Comparison of ENCODE assay signal across 9 cellular contexts in the genomic region with DNA sequence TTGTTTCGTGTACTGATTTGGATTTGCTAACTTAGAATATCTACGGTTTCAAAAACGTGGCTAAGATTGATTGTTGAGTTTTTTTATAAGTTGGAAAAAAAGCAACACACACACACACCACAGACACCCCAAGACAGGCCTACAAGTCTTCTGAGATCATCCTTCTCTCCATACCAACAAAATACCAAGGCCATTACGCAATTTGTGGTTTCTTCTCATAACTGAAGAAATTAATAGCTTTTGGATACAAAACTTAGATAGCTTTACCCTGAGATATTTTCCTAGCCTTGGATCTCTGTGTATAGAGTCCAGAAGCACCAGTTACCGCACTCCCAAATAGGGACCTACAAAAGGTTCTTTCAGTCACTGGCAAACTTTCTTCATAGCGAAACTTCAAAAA.
DNase-seq lines count a peak whose midpoint lies in the region; ATAC-seq, FAIRE-seq and TF ChIP-seq lines count a peak whose summit lies in the region.
"Had no signal": no experiment of that assay in that cellular context is flagged by ENCODE, and none has a peak within 500 bp of the region (broad histone marks: within the 10 kb centered on the region; RNA-seq: fewer than 3 reads in every experiment).

No MANE protein-coding gene starts in this region.

- no peak overlapping the region for H3K4me3 ChIP-seq in AG04449 (ENCODE audit: low read depth, low read length)
- no peak overlapping the region for H3K4me3 ChIP-seq in bronchial epithelial cell (ENCODE audit: low read depth, low read length)
- peak overlapping the region in 1 of 2 donors; percentile 4 for H3K4me3 ChIP-seq in muscle layer of colon (ENCODE audit: low read depth in 1 of 2, low read length in 2 of 2)

- no peaks in the 10 kb centered on the region for H3K36me3 ChIP-seq in bronchial epithelial cell (ENCODE audit: control insufficient read depth, insufficient read depth, low read length)
- H3K36me3 ChIP-seq in muscle layer of colon (ENCODE audit: insufficient read depth, low read length), result no peaks in the 10 kb centered on the region

- FAIRE-seq in bronchial epithelial cell (lab: Jason Lieb, UNC), result no peak

- H3K9ac ChIP-seq in muscle layer of colon (ENCODE audit: low read length), result no peak overlapping the region

- TF ChIP-seq CTCF in AG04449 (IDR thresholded peaks at IDR 0.05; ENCODE audit: insufficient read depth, low read length, missing control alignments) (no peak), bronchial epithelial cell (IDR thresholded peaks at IDR 0.05; ENCODE audit: insufficient read depth, low read length, severe bottlenecking) (no peak)

- POLR2A ChIA-PET in AG04449 (lab: Yijun Ruan, JAX), result interaction anchor here (0.6 to 1.3 kb wide), 3 partner anchors 11 to 27 kb away, joined by 3 to 5 read pairs (median 4); no protein-coding TSS in a partner anchor

- intact Hi-C loops in posterior vena cava (cut with DNase I), result loop anchor here in 1 of 2 donors (10.0 kb wide), 1 partner anchor 110 kb away; the partner anchor contains the start of gene SIK3

- peaks cover 66% of the 10 kb centered on the region for H3K4me1 ChIP-seq in muscle layer of colon (ENCODE audit: insufficient read depth, low read length)

- DNase-seq in AG04449 (ENCODE audit: low read depth, low spot score) (peak; percentile 96), LHCN-M2 (ENCODE audit: low read depth) (peak; percentile 93), bronchial epithelial cell (ENCODE audit: low read depth) (peak; percentile 69), NCI-H510A treated with DMSO at 0.1 percent for 48 hours (lab: John Stamatoyannopoulos, UW) (no peak), posterior vena cava (ENCODE audit: low spot score) (no peak), NCI-H1436 treated with DMSO at 0.1 percent for 48 hours (lab: John Stamatoyannopoulos, UW) (no peak)
- DNase-seq: NCI-H2081 had no signal

- CTCF ChIA-PET in AG04449 (lab: Yijun Ruan, JAX), result interaction anchor here (0.8 to 2.0 kb wide), 7 partner anchors 9 to 106 kb away, joined by 3 to 5 read pairs (median 3); no protein-coding TSS in a partner anchor

- H3K27me3 ChIP-seq in bronchial epithelial cell (ENCODE audit: control insufficient read depth, insufficient read depth, low read length) (no peaks in the 10 kb centered on the region), muscle layer of colon (ENCODE audit: control insufficient read depth in 1 of 2, insufficient read depth in 2 of 2, low read length in 2 of 2) (no peaks in the 10 kb centered on the region)

- peak overlapping the region; percentile 27 for H3K27ac ChIP-seq in muscle layer of colon (ENCODE audit: low read depth, low read length)

- ATAC-seq in GM21737 (IDR thresholded peaks at IDR 0.05; ENCODE audit: unreplicated experiment), result no peak

- H3K9me3 ChIP-seq in muscle layer of colon (ENCODE audit: low read length), result no peaks in the 10 kb centered on the region

Comparison
In these comparisons a context has a peak if more than half of its experiments do, and no peak if none do; other contexts are left out.
1. DNase-seq: peak in AG04449 (single experiment), LHCN-M2 (single experiment) and bronchial epithelial cell (single experiment); none in NCI-H510A treated with DMSO at 0.1 percent for 48 hours (single experiment), posterior vena cava (single experiment) and NCI-H1436 treated with DMSO at 0.1 percent for 48 hours (single experiment).